1 cellular context compared by ENCODE assay signal in the genomic region with DNA sequence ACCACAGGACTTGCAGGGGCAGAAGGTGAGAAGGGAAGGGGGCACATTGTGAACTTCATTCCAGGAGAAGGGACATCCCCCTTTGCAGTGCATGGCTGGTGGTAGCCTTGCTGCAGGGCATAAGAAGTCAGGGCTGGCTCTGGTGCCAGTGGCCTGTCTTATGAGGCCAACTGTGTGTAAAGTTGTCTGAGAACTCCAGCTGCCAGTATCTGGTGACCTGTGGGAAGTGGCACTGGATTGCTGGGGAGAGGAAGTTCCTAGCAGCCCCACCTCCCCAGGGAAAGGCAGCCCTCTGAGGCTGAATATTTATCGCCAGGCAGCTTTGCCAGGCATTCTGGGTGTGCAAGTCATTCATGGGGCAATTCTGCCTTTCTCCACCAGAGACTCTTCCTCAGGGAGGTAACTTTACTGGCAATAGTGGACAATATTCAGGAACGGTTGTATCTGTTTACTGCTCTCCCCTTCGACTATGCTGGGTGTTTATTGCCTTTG.
TF ChIP-seq lines count a peak whose summit lies in the region.

No MANE protein-coding gene starts in this region.

TF ChIP-seq in HepG2, 621 proteins besides CTCF, POLR2A, EP300 and RAD21 (continued from another document):
- TF ChIP-seq, protein P1, sequence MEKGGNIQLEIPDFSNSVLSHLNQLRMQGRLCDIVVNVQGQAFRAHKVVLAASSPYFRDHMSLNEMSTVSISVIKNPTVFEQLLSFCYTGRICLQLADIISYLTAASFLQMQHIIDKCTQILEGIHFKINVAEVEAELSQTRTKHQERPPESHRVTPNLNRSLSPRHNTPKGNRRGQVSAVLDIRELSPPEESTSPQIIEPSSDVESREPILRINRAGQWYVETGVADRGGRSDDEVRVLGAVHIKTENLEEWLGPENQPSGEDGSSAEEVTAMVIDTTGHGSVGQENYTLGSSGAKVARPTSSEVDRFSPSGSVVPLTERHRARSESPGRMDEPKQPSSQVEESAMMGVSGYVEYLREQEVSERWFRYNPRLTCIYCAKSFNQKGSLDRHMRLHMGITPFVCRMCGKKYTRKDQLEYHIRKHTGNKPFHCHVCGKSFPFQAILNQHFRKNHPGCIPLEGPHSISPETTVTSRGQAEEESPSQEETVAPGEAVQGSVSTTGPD (CRISPR knock-in tag; IDR thresholded peaks at IDR 0.05), result no peak
- no peak for TF ChIP-seq IRF2 (CRISPR knock-in tag; IDR thresholded peaks at IDR 0.05)
- no peak for TF ChIP-seq ZBTB1 (CRISPR knock-in tag; IDR thresholded peaks at IDR 0.05; ENCODE audit: borderline replicate concordance)
- no peak for TF ChIP-seq ZNF775 (CRISPR knock-in tag; IDR thresholded peaks at IDR 0.05; ENCODE audit: borderline replicate concordance)
- TF ChIP-seq PHB2 (IDR thresholded peaks at IDR 0.05; ENCODE audit: partially characterized antibody), result no peak
- TF ChIP-seq ZSCAN31 (CRISPR knock-in tag; IDR thresholded peaks at IDR 0.05; ENCODE audit: low read depth), result no peak
- no peak for TF ChIP-seq ZFP41 (CRISPR knock-in tag; IDR thresholded peaks at IDR 0.05; ENCODE audit: borderline replicate concordance)
- TF ChIP-seq, protein P2, sequence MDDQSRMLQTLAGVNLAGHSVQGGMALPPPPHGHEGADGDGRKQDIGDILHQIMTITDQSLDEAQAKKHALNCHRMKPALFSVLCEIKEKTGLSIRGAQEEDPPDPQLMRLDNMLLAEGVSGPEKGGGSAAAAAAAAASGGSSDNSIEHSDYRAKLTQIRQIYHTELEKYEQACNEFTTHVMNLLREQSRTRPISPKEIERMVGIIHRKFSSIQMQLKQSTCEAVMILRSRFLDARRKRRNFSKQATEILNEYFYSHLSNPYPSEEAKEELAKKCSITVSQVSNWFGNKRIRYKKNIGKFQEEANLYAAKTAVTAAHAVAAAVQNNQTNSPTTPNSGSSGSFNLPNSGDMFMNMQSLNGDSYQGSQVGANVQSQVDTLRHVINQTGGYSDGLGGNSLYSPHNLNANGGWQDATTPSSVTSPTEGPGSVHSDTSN (CRISPR knock-in tag; IDR thresholded peaks at IDR 0.05; ENCODE audit: borderline replicate concordance), result no peak
- TF ChIP-seq, protein P3, sequence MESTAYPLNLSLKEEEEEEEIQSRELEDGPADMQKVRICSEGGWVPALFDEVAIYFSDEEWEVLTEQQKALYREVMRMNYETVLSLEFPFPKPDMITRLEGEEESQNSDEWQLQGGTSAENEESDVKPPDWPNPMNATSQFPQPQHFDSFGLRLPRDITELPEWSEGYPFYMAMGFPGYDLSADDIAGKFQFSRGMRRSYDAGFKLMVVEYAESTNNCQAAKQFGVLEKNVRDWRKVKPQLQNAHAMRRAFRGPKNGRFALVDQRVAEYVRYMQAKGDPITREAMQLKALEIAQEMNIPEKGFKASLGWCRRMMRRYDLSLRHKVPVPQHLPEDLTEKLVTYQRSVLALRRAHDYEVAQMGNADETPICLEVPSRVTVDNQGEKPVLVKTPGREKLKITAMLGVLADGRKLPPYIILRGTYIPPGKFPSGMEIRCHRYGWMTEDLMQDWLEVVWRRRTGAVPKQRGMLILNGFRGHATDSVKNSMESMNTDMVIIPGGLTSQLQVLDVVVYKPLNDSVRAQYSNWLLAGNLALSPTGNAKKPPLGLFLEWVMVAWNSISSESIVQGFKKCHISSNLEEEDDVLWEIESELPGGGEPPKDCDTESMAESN (CRISPR knock-in tag; conservative IDR thresholded peaks at IDR 0.05), result no peak
TF ChIP-seq in HepG2: peak in this region for 0.
